Comparison of ENCODE assay signal across 24 cellular contexts in genomic region chr5:37810311-37810710, GRCh38. TPM values are rescaled to one million over a fixed set of nuclear protein-coding genes. Genes with fewer than 3 reads are reported as not detected.
DNase-seq lines count a peak whose midpoint lies in the region; ATAC-seq and TF ChIP-seq lines count a peak whose summit lies in the region.
"Had no signal": no experiment of that assay in that cellular context is flagged by ENCODE, and none has a peak within 500 bp of the region (broad histone marks: within the 10 kb centered on the region; RNA-seq: fewer than 3 reads in every experiment).

No MANE protein-coding gene starts in this region.

- CTCF ChIA-PET in PC-3 (lab: Charles Lee): no interaction called here

- H3K4me1 ChIP-seq in PC-3 (ENCODE audit: insufficient read depth, low read length): peaks cover 35% of the 10 kb centered on the region
- H3K4me1 ChIP-seq: heart right ventricle, Peyer's patch, right lobe of liver had no signal

- peak overlapping the region; percentile 64 for H3K9ac ChIP-seq in PC-3 (ENCODE audit: low read length)
- H3K9ac ChIP-seq: BLaER1 had no signal

- ATAC-seq in PC-3 (peak; percentile 65), HG02938 (IDR thresholded peaks at IDR 0.05; ENCODE audit: unreplicated experiment) (no peak), GM19455 (IDR thresholded peaks at IDR 0.05; ENCODE audit: unreplicated experiment) (no peak)
- ATAC-seq: esophagus mucosa; heart right ventricle; right lobe of liver; stimulated activated naive CD8-positive, alpha-beta T cell treated with anti-CD3 and anti-CD28 coated beads, Interleukin-15, amount 100 ng/mL, for 72 hours had no signal

- peak overlapping the region; percentile 84 for H3K27ac ChIP-seq in PC-3 (ENCODE audit: low read length)
- H3K27ac ChIP-seq: BLaER1, heart right ventricle, HL-60, Peyer's patch, right lobe of liver had no signal

- BruUV-seq in PC-3 (replicated peaks; lab: Mats Ljungman, UMichigan): no TSS peak

- no peaks in the 10 kb centered on the region for H4K20me1 ChIP-seq in PC-3 (ENCODE audit: low read length)
- H4K20me1 ChIP-seq: BLaER1 had no signal

- no peaks in the 10 kb centered on the region for H3K79me2 ChIP-seq in PC-3 (ENCODE audit: low read length)

- no peaks in the 10 kb centered on the region for H3K27me3 ChIP-seq in PC-3 (ENCODE audit: low read length)
- H3K27me3 ChIP-seq: BLaER1, Peyer's patch, right lobe of liver had no signal

- no peak for TF ChIP-seq CTCF in PC-3 (conservative IDR thresholded peaks at IDR 0.05; ENCODE audit: low read depth, low read length)

- no peaks in the 10 kb centered on the region for H3K36me3 ChIP-seq in PC-3 (ENCODE audit: low read depth, low read length)
- H3K36me3 ChIP-seq: BLaER1, heart right ventricle, Peyer's patch, right lobe of liver had no signal

- H3K9me2 ChIP-seq in PC-3 (replicated peaks; ENCODE audit: low read length): no peaks in the 10 kb centered on the region

- H3K4me3 ChIP-seq in PC-3 (ENCODE audit: low read length): peak overlapping the region; percentile 52
- H3K4me3 ChIP-seq: BLaER1, heart right ventricle, Peyer's patch, right lobe of liver had no signal

- intact Hi-C loops in PC-3 (cut with micrococcal nuclease): no loop called here

- H2AFZ ChIP-seq in PC-3 (ENCODE audit: low read length): peak overlapping the region; percentile 77

- no peaks in the 10 kb centered on the region for H3K9me3 ChIP-seq in PC-3 (ENCODE audit: low read length)
- H3K9me3 ChIP-seq: BLaER1, heart right ventricle, Peyer's patch, right lobe of liver had no signal

- H3F3A ChIP-seq in PC-3 (ENCODE audit: low read length, unreplicated experiment): no peaks in the 10 kb centered on the region

- POLR2A ChIA-PET in PC-3 (lab: Charles Lee; ENCODE audit: unreplicated experiment): no interaction called here

- DNase-seq in EH (ENCODE audit: low read depth): peak; percentile 81
- peak; percentile 69 for DNase-seq in PC-3
- DNase-seq in fibroblast of gingiva (ENCODE audit: low read depth): peak; percentile 31
- DNase-seq in renal cortical epithelial cell (ENCODE audit: low read depth): peak; percentile 13
- DNase-seq in medulla oblongata (ENCODE audit: extremely low spot score): no peak
- DNase-seq in NCI-H2171 treated with DMSO at 0.1 percent for 48 hours (lab: John Stamatoyannopoulos, UW): no peak
- DNase-seq: activated CD4-positive, alpha-beta T cell treated with anti-CD3 and anti-CD28 coated beads, Interleukin-2, amount 10 ng/mL, durations not matched to agents 7 days and 5 days; activated CD8-positive, alpha-beta memory T cell treated with anti-CD3 and anti-CD28 coated beads, Interleukin-2, amount 50 U/mL, for 4 hours; activated effector memory CD4-positive, alpha-beta T cell treated with Interleukin-2 at 50 U/mL for 16 hours; effector CD4-positive, alpha-beta T cell; H7; heart right ventricle; NCI-H1694 treated with DMSO at 0.1 percent for 48 hours; Peyer's patch; right lobe of liver; stimulated activated CD4-positive, alpha-beta T cell treated with anti-CD3 and anti-CD28 coated beads, Interleukin-2, amount 100 ng/mL, for 48 hours; stimulated activated naive CD8-positive, alpha-beta T cell treated with anti-CD3 and anti-CD28 coated beads, Interleukin-15, amount 100 ng/mL, for 72 hours; SW 1271; trophoblast cell had no signal

- peak overlapping the region; percentile 79 for H3K4me2 ChIP-seq in PC-3 (ENCODE audit: low read length)
- H3K4me2 ChIP-seq: BLaER1 had no signal

RNA-seq across cellular contexts. Expression of gene GDNF, which starts 29.5 kb away (rescaled TPM):
- total RNA-seq in PC-3 (2014; rRNA removed) (not detected in 2 replicates), renal cortical epithelial cell (0.52 and 0.60 TPM in 2 replicates)
- total RNA-seq: activated CD4-positive, alpha-beta T cell treated with anti-CD3 and anti-CD28 coated beads, Interleukin-2, amount 10 ng/mL, durations not matched to agents 7 days and 5 days had no signal

Comparison
In these comparisons a context has a peak if more than half of its experiments do, and no peak if none do; other contexts are left out.
1. DNase-seq: peak in EH (single experiment), PC-3 (single experiment), fibroblast of gingiva (single experiment) and renal cortical epithelial cell (single experiment); none in medulla oblongata (single experiment) and NCI-H2171 treated with DMSO at 0.1 percent for 48 hours (single experiment).